ENCODE assay signal across 8 cellular contexts in the genomic region with DNA sequence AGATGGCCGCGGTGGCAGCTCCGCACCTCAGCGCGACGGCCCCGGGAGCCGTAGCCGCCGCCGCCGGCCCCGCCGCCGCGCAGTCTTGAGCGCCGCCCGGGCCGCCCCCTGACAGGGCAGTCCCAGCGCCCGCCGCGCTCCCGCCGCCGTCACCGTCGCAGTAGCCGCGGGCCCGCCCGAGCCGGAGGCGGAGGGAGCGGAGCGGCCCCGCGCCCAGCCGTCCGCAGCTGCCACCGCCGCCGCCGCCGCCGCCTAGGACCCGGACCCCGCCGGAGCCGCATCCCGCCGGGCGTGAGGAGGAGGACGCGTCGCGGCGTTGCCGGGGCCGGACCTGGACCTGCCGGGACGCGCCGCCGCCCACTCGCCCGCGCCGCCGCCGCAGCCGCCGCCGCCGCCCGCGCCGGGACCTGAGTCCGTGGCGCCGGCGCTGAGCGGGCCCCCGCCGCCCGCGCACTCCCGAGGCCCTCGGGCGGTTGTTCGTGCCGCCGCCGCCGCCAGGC. TPM values are rescaled to one million over a fixed set of nuclear protein-coding genes. Genes with fewer than 3 reads are reported as not detected.
DNase-seq lines count a peak whose midpoint lies in the region; ATAC-seq, FAIRE-seq and TF ChIP-seq lines count a peak whose summit lies in the region.

No MANE protein-coding gene starts in this region.

- H3K36me3 Mint-ChIP-seq in astrocyte (ENCODE audit: low read depth, unreplicated experiment) (peaks cover 2% of the 10 kb centered on the region), neural crest cell (ENCODE audit: low read depth) (no peaks in the 10 kb centered on the region)

- ATAC-seq in HG03135 (IDR thresholded peaks at IDR 0.05; ENCODE audit: unreplicated experiment) (peak; percentile 20), esophagus mucosa (no peak)

- H3K4me1 Mint-ChIP-seq in astrocyte (ENCODE audit: low read depth, unreplicated experiment) (peaks cover 19% of the 10 kb centered on the region), neural crest cell (peaks cover 34% of the 10 kb centered on the region)

- H3K27ac Mint-ChIP-seq in astrocyte (ENCODE audit: unreplicated experiment) = no peak overlapping the region
- H3K27ac Mint-ChIP-seq in neural crest cell (ENCODE audit: unreplicated experiment) = no peak overlapping the region

- peak overlapping the region; percentile 34 for H3K27ac ChIP-seq in astrocyte (ENCODE audit: low read depth, low read length)

- peaks cover 35% of the 10 kb centered on the region for H4K20me1 ChIP-seq in astrocyte (ENCODE audit: insufficient read depth, low read length)

- peaks cover 29% of the 10 kb centered on the region for H3K27me3 ChIP-seq in astrocyte (ENCODE audit: insufficient read depth, low read length)

- no peak overlapping the region for H3K4me3 Mint-ChIP-seq in astrocyte (ENCODE audit: unreplicated experiment)
- H3K4me3 Mint-ChIP-seq in neural crest cell = peak overlapping the region; percentile 87

- H3K79me2 ChIP-seq in astrocyte (ENCODE audit: insufficient read depth, low read length) = peaks cover 34% of the 10 kb centered on the region

- no peak for TF ChIP-seq CTCF in astrocyte (IDR thresholded peaks at IDR 0.05; ENCODE audit: insufficient read depth, low read depth, low read length)
- no peak for TF ChIP-seq CTCF in neural crest cell (conservative IDR thresholded peaks at IDR 0.05)

- peak overlapping the region; percentile 67 for H3K4me3 ChIP-seq in astrocyte (ENCODE audit: insufficient read depth, low read depth, low read length)

- no peak for FAIRE-seq in astrocyte (lab: Jason Lieb, UNC)

- peaks cover 14% of the 10 kb centered on the region for H3K4me1 ChIP-seq in astrocyte (ENCODE audit: insufficient read depth, low read length)

- no peak overlapping the region for H2AFZ ChIP-seq in astrocyte (ENCODE audit: low read depth, low read length)

- no peaks in the 10 kb centered on the region for H3K9me3 ChIP-seq in astrocyte (ENCODE audit: insufficient read depth, low read depth, low read length)

- DNase-seq in activated naive CD4-positive, alpha-beta T cell treated with anti-CD3 and anti-CD28 coated beads, Interleukin-2, amount 50 U/mL, for 16 hours = peak; percentile 38
- no peak for DNase-seq in activated naive CD4-positive, alpha-beta T cell treated with Interleukin-2 at 50 U/mL for 16 hours
- DNase-seq in astrocyte (ENCODE audit: low read depth) = no peak
- no peak for DNase-seq in neural crest cell (ENCODE audit: low read depth, low spot score)
- DNase-seq in AG20443 (ENCODE audit: low spot score) = no peak
- no peak for DNase-seq in NCI-H748 treated with DMSO at 0.1 percent for 48 hours (lab: John Stamatoyannopoulos, UW)

- H3K4me2 ChIP-seq in astrocyte (ENCODE audit: low read length) = peak overlapping the region; percentile 96

- H3K36me3 ChIP-seq in astrocyte (ENCODE audit: insufficient read depth, low read length) = no peaks in the 10 kb centered on the region

- H3K9me3 Mint-ChIP-seq in astrocyte (ENCODE audit: unreplicated experiment) = peaks cover 6% of the 10 kb centered on the region
- no peaks in the 10 kb centered on the region for H3K9me3 Mint-ChIP-seq in neural crest cell

- H3K9ac ChIP-seq in astrocyte (ENCODE audit: low read length) = peak overlapping the region; percentile 71

- H3K27me3 Mint-ChIP-seq in astrocyte (ENCODE audit: low read depth, unreplicated experiment) = peaks cover 35% of the 10 kb centered on the region
- peaks cover 33% of the 10 kb centered on the region for H3K27me3 Mint-ChIP-seq in neural crest cell (ENCODE audit: low read depth)

RNA-seq across cellular contexts. Expression of a gene that starts 0.3 kb away (rescaled TPM):
- total RNA-seq in astrocyte = 6.3 and 7.3 TPM in 2 replicates
- total RNA-seq in neural crest cell = 31.6 and 40.5 TPM in 2 replicates
- total RNA-seq in esophagus mucosa = 6.8 TPM
